Comparison of ENCODE assay signal across 25 cellular contexts in the genomic region with DNA sequence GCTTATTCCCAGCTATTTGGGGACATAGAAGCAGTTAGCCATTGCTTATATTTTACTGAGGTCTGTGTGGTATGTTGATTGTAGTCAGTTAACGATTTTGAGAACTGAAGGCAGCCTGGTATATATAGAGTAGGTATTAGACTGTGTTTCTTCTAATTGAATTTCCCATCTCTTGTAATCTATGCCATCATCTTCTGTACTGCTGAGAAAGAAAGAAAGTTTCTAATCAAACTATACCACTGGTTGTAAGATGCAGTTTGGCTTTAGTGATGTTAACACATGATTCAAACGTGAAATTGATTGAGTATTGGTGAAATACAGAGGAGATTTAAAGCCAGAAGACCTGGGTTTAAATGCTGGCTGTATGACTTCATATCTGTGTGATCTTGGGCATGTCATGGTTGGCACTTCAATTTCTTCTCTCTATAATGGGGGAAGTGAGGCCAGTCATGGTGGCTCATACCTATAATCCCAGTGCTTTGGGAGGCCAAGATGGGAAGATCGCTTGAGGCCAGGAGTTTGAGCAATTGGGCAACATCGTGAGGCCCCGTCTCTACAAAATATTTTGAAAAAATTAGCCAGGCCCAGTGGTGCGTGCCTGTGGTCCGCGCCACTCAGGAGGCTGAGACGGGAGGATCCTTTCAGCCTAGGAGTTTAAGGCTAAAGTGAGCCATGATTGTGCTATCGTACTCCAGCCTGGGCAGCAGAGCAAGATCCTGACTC. TPM values are rescaled to one million over a fixed set of nuclear protein-coding genes. Genes with fewer than 3 reads are reported as not detected.
A peak's percentile ranks its signal among the peaks of the same experiment; 100 is the strongest.
DNase-seq lines count a peak whose midpoint lies in the region; ATAC-seq and TF ChIP-seq lines count a peak whose summit lies in the region.
"Had no signal": no experiment of that assay in that cellular context is flagged by ENCODE, and none has a peak within 500 bp of the region (broad histone marks: within the 10 kb centered on the region; RNA-seq: fewer than 3 reads in every experiment).

No MANE protein-coding gene starts in this region.

- DNase-seq in activated CD4-positive, alpha-beta T cell treated with anti-CD3 and anti-CD28 coated beads, Interleukin-2, amount 10 ng/mL, durations not matched to agents 24 days and 14 days = no peak
- DNase-seq in activated CD4-positive, alpha-beta T cell treated with anti-CD3 and anti-CD28 coated beads, Interleukin-2, amount 50 U/mL, for 4 hours = no peak
- no peak for DNase-seq in CD4-positive, alpha-beta memory T cell
- DNase-seq in WTC11 (ENCODE audit: low spot score) (no peak), mesothelial cell of epicardium (ENCODE audit: low spot score in 2 of 2, unreplicated experiment in 2 of 2) (no peak)
- DNase-seq: activated CD4-positive, alpha-beta T cell treated with anti-CD3 and anti-CD28 coated beads for 1 hour; AML-193; DMS53; islet precursor cell; left ventricle myocardium superior; midbrain; NCI-H146; NCI-H2171; NCI-H524; ovary; right cardiac atrium; SHP77 treated with DMSO at 0.1 percent for 48 hours; stimulated activated CD4-positive, alpha-beta T cell treated with anti-CD3 and anti-CD28 coated beads, Interleukin-4, amount 100 ng/mL, for 4 hours; transverse colon had no signal

- peaks cover 10% of the 10 kb centered on the region for H3K36me3 ChIP-seq in CD4-positive, alpha-beta memory T cell (ENCODE audit: insufficient read depth, low read length)
- H3K36me3 ChIP-seq: ovary had no signal

- POLR2A ChIA-PET in CD4-positive, alpha-beta memory T cell (lab: Charles Lee; ENCODE audit: partially characterized antibody) = no interaction called here
- POLR2A ChIA-PET in WTC11 (lab: Charles Lee) = no interaction called here

- no peak for TF ChIP-seq CTCF in WTC11 (IDR thresholded peaks at IDR 0.05)
- TF ChIP-seq CTCF in mesothelial cell of epicardium (IDR thresholded peaks at IDR 0.05; ENCODE audit: unreplicated experiment) = no peak

- H3K4me1 ChIP-seq in CD4-positive, alpha-beta memory T cell (ENCODE audit: insufficient read depth, low read length) = peaks cover 18% of the 10 kb centered on the region

- no peaks in the 10 kb centered on the region for H3K27me3 Mint-ChIP-seq in activated CD4-positive, alpha-beta T cell treated with anti-CD3 and anti-CD28 coated beads, Interleukin-2, amount 10 ng/mL, durations not matched to agents 24 days and 14 days
- no peaks in the 10 kb centered on the region for H3K27me3 Mint-ChIP-seq in CD4-positive, alpha-beta memory T cell
- H3K27me3 Mint-ChIP-seq in WTC11 (ENCODE audit: low read depth) = no peaks in the 10 kb centered on the region
- no peaks in the 10 kb centered on the region for H3K27me3 Mint-ChIP-seq in mesothelial cell of epicardium (ENCODE audit: low read depth)

- CTCF ChIA-PET in CD4-positive, alpha-beta memory T cell (lab: Charles Lee; ENCODE audit: partially characterized antibody) = no interaction called here
- CTCF ChIA-PET in WTC11 (lab: Charles Lee) = no interaction called here

- no peak overlapping the region for H3K4me3 ChIP-seq in CD4-positive, alpha-beta memory T cell (ENCODE audit: low read length in 2 of 2)
- H3K4me3 ChIP-seq: ovary, transverse colon had no signal

- peaks cover 4% of the 10 kb centered on the region for H3K9me3 Mint-ChIP-seq in activated CD4-positive, alpha-beta T cell treated with anti-CD3 and anti-CD28 coated beads, Interleukin-2, amount 10 ng/mL, durations not matched to agents 24 days and 14 days
- H3K9me3 Mint-ChIP-seq in CD4-positive, alpha-beta memory T cell = no peaks in the 10 kb centered on the region
- H3K9me3 Mint-ChIP-seq in WTC11 (peaks cover 5% of the 10 kb centered on the region), mesothelial cell of epicardium (no peaks in the 10 kb centered on the region)
- H3K9me3 Mint-ChIP-seq: nephron had no signal

- intact Hi-C loops in activated CD4-positive, alpha-beta T cell treated with anti-CD3 and anti-CD28 coated beads, Interleukin-2, amount 10 ng/mL, durations not matched to agents 24 days and 14 days (cut with micrococcal nuclease) = loop anchor here (1.0 kb wide), 4 partner anchors 12 to 132 kb away; a partner anchor contains a TSS
- intact Hi-C loops in CD4-positive, alpha-beta memory T cell (cut with micrococcal nuclease) = no loop called here

- H3K27me3 ChIP-seq in CD4-positive, alpha-beta memory T cell (ENCODE audit: insufficient read depth, low read length) = no peaks in the 10 kb centered on the region
- H3K27me3 ChIP-seq: ovary, transverse colon had no signal

- peak overlapping the region; percentile 70 for H3K27ac Mint-ChIP-seq in activated CD4-positive, alpha-beta T cell treated with anti-CD3 and anti-CD28 coated beads, Interleukin-2, amount 10 ng/mL, durations not matched to agents 24 days and 14 days
- H3K27ac Mint-ChIP-seq in CD4-positive, alpha-beta memory T cell = peak overlapping the region in 4 of 7 donors; percentile 17 to 74 (median 30)
- H3K27ac Mint-ChIP-seq in WTC11 (0 out of 2 replicates have a peak overlapping the region, but pooled peaks have one; percentile 5), mesothelial cell of epicardium (peak overlapping the region; percentile 15)

- peaks cover 44% of the 10 kb centered on the region for H3K4me1 Mint-ChIP-seq in activated CD4-positive, alpha-beta T cell treated with anti-CD3 and anti-CD28 coated beads, Interleukin-2, amount 10 ng/mL, durations not matched to agents 24 days and 14 days
- H3K4me1 Mint-ChIP-seq in CD4-positive, alpha-beta memory T cell = peaks cover 20 to 43% (median 30%) of the 10 kb centered on the region in 4 donors
- H3K4me1 Mint-ChIP-seq in WTC11 = no peaks in the 10 kb centered on the region
- peaks cover 21% of the 10 kb centered on the region for H3K4me1 Mint-ChIP-seq in mesothelial cell of epicardium
- H3K4me1 Mint-ChIP-seq: nephron had no signal

- no peak for ATAC-seq in WTC11
- ATAC-seq in GM21529 (IDR thresholded peaks at IDR 0.05; ENCODE audit: unreplicated experiment) = no peak
- ATAC-seq in GM18870 (IDR thresholded peaks at IDR 0.05; ENCODE audit: unreplicated experiment) = no peak
- no peak for ATAC-seq in HG02571 (IDR thresholded peaks at IDR 0.05; ENCODE audit: unreplicated experiment)
- ATAC-seq: left ventricle myocardium superior, right cardiac atrium had no signal

- no peak overlapping the region for H3K4me3 Mint-ChIP-seq in activated CD4-positive, alpha-beta T cell treated with anti-CD3 and anti-CD28 coated beads, Interleukin-2, amount 10 ng/mL, durations not matched to agents 24 days and 14 days
- no peak overlapping the region for H3K4me3 Mint-ChIP-seq in CD4-positive, alpha-beta memory T cell
- no peak overlapping the region for H3K4me3 Mint-ChIP-seq in WTC11
- no peak overlapping the region for H3K4me3 Mint-ChIP-seq in mesothelial cell of epicardium
- H3K4me3 Mint-ChIP-seq: nephron had no signal

- no peak overlapping the region for H3K27ac ChIP-seq in CD4-positive, alpha-beta memory T cell (ENCODE audit: low read depth, low read length)
- H3K27ac ChIP-seq: ovary, transverse colon had no signal

- H3K9me3 ChIP-seq in CD4-positive, alpha-beta memory T cell (ENCODE audit: control insufficient read depth in 1 of 2, low read length in 2 of 2) = no peaks in the 10 kb centered on the region
- H3K9me3 ChIP-seq: ovary, transverse colon had no signal

- H3K36me3 Mint-ChIP-seq in activated CD4-positive, alpha-beta T cell treated with anti-CD3 and anti-CD28 coated beads, Interleukin-2, amount 10 ng/mL, durations not matched to agents 24 days and 14 days (ENCODE audit: low read depth) = peaks cover 30% of the 10 kb centered on the region
- H3K36me3 Mint-ChIP-seq in CD4-positive, alpha-beta memory T cell = peaks cover 25 to 26% of the 10 kb centered on the region in 2 donors
- peaks cover 33% of the 10 kb centered on the region for H3K36me3 Mint-ChIP-seq in WTC11
- peaks cover 21% of the 10 kb centered on the region for H3K36me3 Mint-ChIP-seq in mesothelial cell of epicardium

TF ChIP-seq in WTC11, 78 proteins besides CTCF, POLR2A, EP300 and RAD21 (continues in another document):
- no peak for TF ChIP-seq RORB (CRISPR knock-in tag; IDR thresholded peaks at IDR 0.05)
- TF ChIP-seq SOX15 (CRISPR knock-in tag; IDR thresholded peaks at IDR 0.05) = no peak
- no peak for TF ChIP-seq ZNF263 (CRISPR knock-in tag; IDR thresholded peaks at IDR 0.05; ENCODE audit: low read depth)
- no peak for TF ChIP-seq TEAD1 (CRISPR knock-in tag; IDR thresholded peaks at IDR 0.05)
- TF ChIP-seq, protein P1, sequence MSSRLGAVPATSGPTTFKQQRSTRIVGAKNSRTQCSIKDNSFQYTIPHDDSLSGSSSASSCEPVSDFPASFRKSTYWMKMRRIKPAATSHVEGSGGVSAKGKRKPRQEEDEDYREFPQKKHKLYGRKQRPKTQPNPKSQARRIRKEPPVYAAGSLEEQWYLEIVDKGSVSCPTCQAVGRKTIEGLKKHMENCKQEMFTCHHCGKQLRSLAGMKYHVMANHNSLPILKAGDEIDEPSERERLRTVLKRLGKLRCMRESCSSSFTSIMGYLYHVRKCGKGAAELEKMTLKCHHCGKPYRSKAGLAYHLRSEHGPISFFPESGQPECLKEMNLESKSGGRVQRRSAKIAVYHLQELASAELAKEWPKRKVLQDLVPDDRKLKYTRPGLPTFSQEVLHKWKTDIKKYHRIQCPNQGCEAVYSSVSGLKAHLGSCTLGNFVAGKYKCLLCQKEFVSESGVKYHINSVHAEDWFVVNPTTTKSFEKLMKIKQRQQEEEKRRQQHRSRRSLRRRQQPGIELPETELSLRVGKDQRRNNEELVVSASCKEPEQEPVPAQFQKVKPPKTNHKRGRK (CRISPR knock-in tag; IDR thresholded peaks at IDR 0.05; ENCODE audit: borderline replicate concordance) = no peak
- TF ChIP-seq TP53 (CRISPR knock-in tag; IDR thresholded peaks at IDR 0.05) = no peak
- TF ChIP-seq OVOL2 (CRISPR knock-in tag; IDR thresholded peaks at IDR 0.05; ENCODE audit: borderline replicate concordance) = no peak

RNA-seq across cellular contexts. Expression of a gene that starts 11.6 kb away (rescaled TPM):
- 67.4 and 70.6 TPM in 2 replicates for total RNA-seq in activated CD4-positive, alpha-beta T cell treated with anti-CD3 and anti-CD28 coated beads, Interleukin-2, amount 10 ng/mL, durations not matched to agents 24 days and 14 days
- total RNA-seq in CD4-positive, alpha-beta memory T cell = 10 to 100 TPM; 62.2 to 67.7 TPM
- 1 to 10 TPM in 1 of 2 donors, under 1 TPM in 1; 0.57 to 4.9 TPM for polyA plus RNA-seq in CD4-positive, alpha-beta memory T cell
- total RNA-seq in WTC11 (2021) (64.1 to 85.4 TPM (median 71.4 TPM) in 3 replicates), mesothelial cell of epicardium (69.1 to 73.6 TPM (median 70.4 TPM) in 3 replicates)

RNA-seq across cellular contexts. Expression of a gene that starts 11.8 kb away (rescaled TPM):
- not detected in 2 replicates for total RNA-seq in activated CD4-positive, alpha-beta T cell treated with anti-CD3 and anti-CD28 coated beads, Interleukin-2, amount 10 ng/mL, durations not matched to agents 24 days and 14 days
- not detected for total RNA-seq in CD4-positive, alpha-beta memory T cell
- polyA plus RNA-seq in CD4-positive, alpha-beta memory T cell = not detected
- total RNA-seq in WTC11 (2021) = not detected in 3 replicates
- total RNA-seq in mesothelial cell of epicardium = not detected in 3 replicates
- total RNA-seq: dermis microvascular lymphatic vessel endothelial cell, H1, left ventricle myocardium superior, ovary, right cardiac atrium, transverse colon had no signal
- polyA plus RNA-seq: H1, ovary, right cardiac atrium had no signal

Comparison
In these comparisons a context has a peak if more than half of its experiments do, and no peak if none do; other contexts are left out.
1. H3K27ac Mint-ChIP-seq: peak in every context shown above with its lines; median percentile 70 in activated CD4-positive, alpha-beta T cell treated with anti-CD3 and anti-CD28 coated beads, Interleukin-2, amount 10 ng/mL, durations not matched to agents 24 days and 14 days; 30 in CD4-positive, alpha-beta memory T cell; 15 in mesothelial cell of epicardium; 5 in WTC11.